Comparison of ENCODE assay signal across 8 cellular contexts in the genomic region with DNA sequence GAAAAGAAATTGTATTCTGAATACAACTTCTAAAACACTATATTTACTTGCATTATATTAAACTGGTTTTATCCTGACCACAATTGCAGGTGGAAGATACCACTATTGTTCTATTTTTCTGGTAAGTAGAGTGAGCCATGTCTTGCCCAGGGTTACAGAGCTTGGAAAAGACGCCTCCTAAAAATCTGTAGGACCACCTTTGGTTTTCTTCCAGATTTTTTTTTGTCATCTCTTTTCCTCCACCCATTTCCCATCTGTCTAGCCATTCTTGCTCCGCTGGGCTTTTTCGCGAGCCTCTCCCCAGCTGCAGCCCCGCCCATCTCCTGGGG. TPM values are rescaled to one million over a fixed set of nuclear protein-coding genes. Genes with fewer than 3 reads are reported as not detected.
DNase-seq lines count a peak whose midpoint lies in the region; ATAC-seq, FAIRE-seq and TF ChIP-seq lines count a peak whose summit lies in the region.

No MANE protein-coding gene starts in this region.

- no peak for TF ChIP-seq POLR2A in GM12878 (IDR thresholded peaks at IDR 0.05; ENCODE audit: low read depth, low read length)

- H3K4me2 ChIP-seq in GM12878 (ENCODE audit: control insufficient read depth, insufficient read depth), result no peak overlapping the region; the same call in 1 of the 2 replicates

- H3K9me3 ChIP-seq in CD4-positive, alpha-beta T cell (ENCODE audit: control insufficient read depth, low read length), result no peaks in the 10 kb centered on the region
- H3K9me3 ChIP-seq in GM12878 (replicated peaks; ENCODE audit: control insufficient read depth, insufficient read depth, low read length), result no peaks in the 10 kb centered on the region
- H3K9me3 ChIP-seq in neuron (ENCODE audit: low read length), result no peaks in the 10 kb centered on the region

- H3K27ac ChIP-seq in CD4-positive, alpha-beta T cell (ENCODE audit: low read depth, low read length), result no peak overlapping the region
- no peak overlapping the region for H3K27ac ChIP-seq in GM12878 (ENCODE audit: control insufficient read depth, insufficient read depth)

- peak; percentile 33 for ATAC-seq in CD4-positive, alpha-beta T cell (ENCODE audit: poor library complexity)
- ATAC-seq in HG03066 (IDR thresholded peaks at IDR 0.05; ENCODE audit: low read depth, unreplicated experiment) (peak; percentile 63), GM12878 (no peak)

- H3K27ac Mint-ChIP-seq in CD4-positive, alpha-beta T cell, result peak overlapping the region; percentile 49

- H3K9me3 Mint-ChIP-seq in CD4-positive, alpha-beta T cell, result no peaks in the 10 kb centered on the region

- CTCF ChIA-PET in CD4-positive, alpha-beta T cell (lab: Charles Lee), result interaction anchor here (0.7 to 1.4 kb wide), 3 partner anchors 35 to 106 kb away, joined by 3 read pairs; no protein-coding TSS in a partner anchor
- CTCF ChIA-PET in GM12878 (lab: Yijun Ruan, JAX), result no interaction called here

- no peaks in the 10 kb centered on the region for H3K36me3 ChIP-seq in GM12878 (ENCODE audit: control insufficient read depth in 2 of 2, insufficient read depth in 2 of 2, low read length in 1 of 2)
- no peaks in the 10 kb centered on the region for H3K36me3 ChIP-seq in neuron (ENCODE audit: insufficient read depth, low read length)

- BruUV-seq in GM12878 (replicated peaks; lab: Mats Ljungman, UMichigan), result no TSS peak

- H3K4me3 ChIP-seq in GM12878, result no peak overlapping the region; the same call in 1 of the 2 replicates
- peak overlapping the region; percentile 87 for H3K4me3 ChIP-seq in neuron (ENCODE audit: low read length)

- no peak for FAIRE-seq in GM12878 (lab: Jason Lieb, UNC)

- H4K20me1 ChIP-seq in GM12878 (ENCODE audit: control insufficient read depth, insufficient read depth), result no peaks in the 10 kb centered on the region

- no peaks in the 10 kb centered on the region for H3K4me1 Mint-ChIP-seq in CD4-positive, alpha-beta T cell (ENCODE audit: low read depth)

- SMC1A ChIA-PET in GM12878 (lab: Charles Lee; ENCODE audit: uncharacterized antibody, unreplicated experiment), result interaction anchor here (1.2 kb wide), 1 partner anchor 34 kb away, joined by 4 read pairs; no protein-coding TSS in a partner anchor

- H3K27me3 ChIP-seq in CD4-positive, alpha-beta T cell (ENCODE audit: control insufficient read depth, insufficient read depth, low read length), result no peaks in the 10 kb centered on the region
- no peaks in the 10 kb centered on the region for H3K27me3 ChIP-seq in GM12878 (replicated peaks in 1 of 2; ENCODE audit: control insufficient read depth in 2 of 2, insufficient read depth in 2 of 2, low read length in 1 of 2)
- H3K27me3 ChIP-seq in neuron (ENCODE audit: insufficient read depth, low read length), result peaks cover 4% of the 10 kb centered on the region

- no peak for TF ChIP-seq RAD21 in GM12878 (IDR thresholded peaks at IDR 0.05; ENCODE audit: insufficient read depth, low read depth, low read length)

- POLR2A ChIA-PET in CD4-positive, alpha-beta T cell (lab: Charles Lee), result interaction anchor here (1.2 to 1.8 kb wide), 4 partner anchors 12 to 279 kb away, joined by 3 to 10 read pairs (median 4); partner anchors contain the start of gene ASCC2
- POLR2A ChIA-PET in GM12878 (lab: Charles Lee), result interaction anchor here (1.0 to 1.1 kb wide), 3 partner anchors 116 to 542 kb away, joined by 3 to 4 read pairs (median 3); partner anchors contain the start of genes UQCR10 and ZMAT5

- RAD21 ChIA-PET in GM12878 (lab: Charles Lee; ENCODE audit: unreplicated experiment), result interaction anchor here (0.7 to 1.4 kb wide), 3 partner anchors 101 to 147 kb away, joined by 3 read pairs; partner anchors contain the start of gene ZMAT5

- H2AFZ ChIP-seq in GM12878 (ENCODE audit: control insufficient read depth, low read depth, low read length) (peak overlapping the region; percentile 56), neuron (ENCODE audit: low read depth, low read length) (no peak overlapping the region)

- intact Hi-C loops in CD4-positive, alpha-beta T cell (cut with DNase I, micrococcal nuclease), result loop anchor here (1.0 to 10.0 kb wide), 5 partner anchors 44 to 1465 kb away; partner anchors contain the start of genes ASCC2 (in 2 of the 2), NF2 (in 1 of the 2), PATZ1 (in 1 of the 2) and UQCR10 (in 1 of the 2)
- intact Hi-C loops in GM12878 (cut with micrococcal nuclease; ENCODE audit: unreplicated experiment), result loop anchor here (10.0 kb wide), 1 partner anchor 102 kb away; no protein-coding TSS in a partner anchor

- H3K79me2 ChIP-seq in GM12878 (ENCODE audit: control insufficient read depth, insufficient read depth, low read length), result peaks cover 30% of the 10 kb centered on the region

- H3K4me3 Mint-ChIP-seq in CD4-positive, alpha-beta T cell, result peak overlapping the region; percentile 96

- DNase-seq in CD4-positive, alpha-beta T cell, result no peak
- DNase-seq in GM12878 (ENCODE audit: low read depth, low spot score) (no peak), SIG-M5 (lab: John Stamatoyannopoulos, UW) (no peak), EL (no peak), AG20443 (ENCODE audit: low spot score) (no peak), iPS-NIHi11 (ENCODE audit: low spot score) (no peak)

- TF ChIP-seq CTCF in CD4-positive, alpha-beta T cell (IDR thresholded peaks at IDR 0.05), result no peak
- TF ChIP-seq CTCF in GM12878 (IDR thresholded peaks at IDR 0.05 in 2 of 3, conservative IDR thresholded peaks at IDR 0.05 in 1 of 3; ENCODE audit: control insufficient read depth in 2 of 3, extremely low read depth in 1 of 3, insufficient read depth in 1 of 3, low read depth in 3 of 3, low read length in 3 of 3), result no peak

- no peaks in the 10 kb centered on the region for H3K4me1 ChIP-seq in GM12878 (ENCODE audit: control insufficient read depth, insufficient read depth, low read length)
- H3K4me1 ChIP-seq in neuron (ENCODE audit: insufficient read depth, low read length), result peaks cover 8% of the 10 kb centered on the region

- H3K27me3 Mint-ChIP-seq in CD4-positive, alpha-beta T cell, result no peaks in the 10 kb centered on the region

- H3K36me3 Mint-ChIP-seq in CD4-positive, alpha-beta T cell (ENCODE audit: low read depth), result peaks cover 6% of the 10 kb centered on the region

- no peak overlapping the region for H3K9ac ChIP-seq in GM12878 (ENCODE audit: control insufficient read depth, insufficient read depth, low read length)

- in situ Hi-C loops in GM12878 (cut with MboI), result no loop called here

- 0% methylated on average over 1 of the region's 5 CpGs for WGBS in GM12878 (ENCODE audit: insufficient coverage, insufficient replicate concordance, low lambda C conversion rate, missing lambda C conversion rate)

- TF ChIP-seq EP300 in GM12878 (IDR thresholded peaks at IDR 0.05; ENCODE audit: borderline replicate concordance in 1 of 2, control insufficient read depth in 1 of 2, low read depth in 2 of 2, low read length in 2 of 2), result no peak

RNA-seq across cellular contexts. Expression of gene MTMR3, which starts 0.3 kb away (rescaled TPM):
- 10 to 100 TPM; 57.8 to 60.6 TPM for total RNA-seq in CD4-positive, alpha-beta T cell
- total RNA-seq in GM12878 (2013; cell fraction: nucleolus; rRNA removed), result 117 and 123 TPM in 2 replicates
- total RNA-seq in GM12878 (2014; rRNA removed) (11.2 and 13.5 TPM in 2 replicates), GM12878 (2014; rRNA removed; fragmentation: Illumina TruSeq; extraction: Trizol) (8.7 and 9.0 TPM in 2 replicates), GM12878 (2021) (17.5 and 23.7 TPM in 2 replicates)
- polyA plus RNA-seq in GM12878 (2011; ENCODE audit: low read depth), result 7.3 TPM
- polyA plus RNA-seq in GM12878 (2011; rRNA removed) (15.6 and 23.6 TPM in 2 replicates), GM12878 (2014; fragmentation: Illumina TruSeq; extraction: Trizol) (9.6 and 14.2 TPM in 2 replicates), GM12878 (2014; fragmentation: Nextera tagmentation; extraction: Ambion mirVana) (1 to 10 TPM; 1.4 to 1.9 TPM), GM12878 (2014; rRNA removed) (13.1 and 13.8 TPM in 2 replicates), GM12878 (2016; fragmentation: Nextera tagmentation; extraction: Ambion mirVana) (1 to 10 TPM; 9.6 to 9.9 TPM)
- 16.2 and 19.9 TPM in 2 replicates for polyA plus RNA-seq in GM12878 (2011; cell fraction: cytosol; rRNA removed)
- 99.0 and 124 TPM in 2 replicates for polyA plus RNA-seq in GM12878 (2011; cell fraction: nucleus; rRNA removed)
- 11.0 and 11.9 TPM in 2 replicates for polyA plus RNA-seq in GM12878 (2012)
- polyA minus RNA-seq in GM12878 (2011; rRNA and poly(A)+ RNA removed), result 37.7 and 44.5 TPM in 2 replicates
- 9.6 and 12.4 TPM in 2 replicates for polyA minus RNA-seq in GM12878 (2011; cell fraction: cytosol; rRNA and poly(A)+ RNA removed)
- 22.4 and 46.2 TPM in 2 replicates for polyA minus RNA-seq in GM12878 (2011; cell fraction: nucleus; rRNA and poly(A)+ RNA removed)

RNA-seq across cellular contexts. Expression of gene ASCC2, which starts 44.6 kb away (rescaled TPM):
- 10 to 100 TPM; 67.1 to 68.3 TPM for total RNA-seq in CD4-positive, alpha-beta T cell
- total RNA-seq in GM12878 (2013; cell fraction: nucleolus; rRNA removed), result 109 and 129 TPM in 2 replicates
- total RNA-seq in GM12878 (2014; rRNA removed) (37.4 and 47.0 TPM in 2 replicates), GM12878 (2014; rRNA removed; fragmentation: Illumina TruSeq; extraction: Trizol) (38.3 and 39.1 TPM in 2 replicates), GM12878 (2021) (62.1 and 67.9 TPM in 2 replicates)
- 30.0 TPM for polyA plus RNA-seq in GM12878 (2011; ENCODE audit: low read depth)
- polyA plus RNA-seq in GM12878 (2011; rRNA removed) (27.1 and 53.0 TPM in 2 replicates), GM12878 (2014; fragmentation: Illumina TruSeq; extraction: Trizol) (51.0 and 60.1 TPM in 2 replicates), GM12878 (2014; fragmentation: Nextera tagmentation; extraction: Ambion mirVana) (1 to 10 TPM; 5.3 to 6.4 TPM), GM12878 (2014; rRNA removed) (60.7 and 61.9 TPM in 2 replicates), GM12878 (2016; fragmentation: Nextera tagmentation; extraction: Ambion mirVana) (10 to 100 TPM; 89.0 to 91.4 TPM)
- 60.6 and 63.1 TPM in 2 replicates for polyA plus RNA-seq in GM12878 (2011; cell fraction: cytosol; rRNA removed)
- 87.3 and 103 TPM in 2 replicates for polyA plus RNA-seq in GM12878 (2011; cell fraction: nucleus; rRNA removed)
- polyA plus RNA-seq in GM12878 (2012), result 42.4 and 48.3 TPM in 2 replicates
- polyA minus RNA-seq in GM12878 (2011; rRNA and poly(A)+ RNA removed), result 63.0 and 100 TPM in 2 replicates
- 22.6 and 28.3 TPM in 2 replicates for polyA minus RNA-seq in GM12878 (2011; cell fraction: cytosol; rRNA and poly(A)+ RNA removed)
- polyA minus RNA-seq in GM12878 (2011; cell fraction: nucleus; rRNA and poly(A)+ RNA removed), result 49.1 and 96.4 TPM in 2 replicates
